Comparison of ENCODE assay signal across 2 cellular contexts in genomic region chr19:7698583-7698982, GRCh38.
TF ChIP-seq lines count a peak whose summit lies in the region.

No MANE protein-coding gene starts in this region.

TF ChIP-seq in SK-N-SH treated with all-trans-retinoic acid at 6 μM for 48 hours, 23 proteins besides CTCF, POLR2A, EP300 and RAD21 (continued from another document):
- TF ChIP-seq TSHZ2 (CRISPR knock-in tag; IDR thresholded peaks at IDR 0.05) (no peak), ISL1 (CRISPR knock-in tag; IDR thresholded peaks at IDR 0.05) (no peak), SNAI2 (CRISPR knock-in tag; IDR thresholded peaks at IDR 0.05) (no peak), ZFP3 (CRISPR knock-in tag; IDR thresholded peaks at IDR 0.05) (no peak), ZNF70 (CRISPR knock-in tag; IDR thresholded peaks at IDR 0.05) (no peak), CSDC2 (CRISPR knock-in tag; IDR thresholded peaks at IDR 0.05) (no peak), ZNF565 (CRISPR knock-in tag; conservative IDR thresholded peaks at IDR 0.05; ENCODE audit: low read depth) (no peak), ESRRG (CRISPR knock-in tag; IDR thresholded peaks at IDR 0.05) (no peak), OSR1 (CRISPR knock-in tag; IDR thresholded peaks at IDR 0.05) (no peak), ZFP30 (CRISPR knock-in tag; IDR thresholded peaks at IDR 0.05) (no peak)
- TF ChIP-seq, protein P1, sequence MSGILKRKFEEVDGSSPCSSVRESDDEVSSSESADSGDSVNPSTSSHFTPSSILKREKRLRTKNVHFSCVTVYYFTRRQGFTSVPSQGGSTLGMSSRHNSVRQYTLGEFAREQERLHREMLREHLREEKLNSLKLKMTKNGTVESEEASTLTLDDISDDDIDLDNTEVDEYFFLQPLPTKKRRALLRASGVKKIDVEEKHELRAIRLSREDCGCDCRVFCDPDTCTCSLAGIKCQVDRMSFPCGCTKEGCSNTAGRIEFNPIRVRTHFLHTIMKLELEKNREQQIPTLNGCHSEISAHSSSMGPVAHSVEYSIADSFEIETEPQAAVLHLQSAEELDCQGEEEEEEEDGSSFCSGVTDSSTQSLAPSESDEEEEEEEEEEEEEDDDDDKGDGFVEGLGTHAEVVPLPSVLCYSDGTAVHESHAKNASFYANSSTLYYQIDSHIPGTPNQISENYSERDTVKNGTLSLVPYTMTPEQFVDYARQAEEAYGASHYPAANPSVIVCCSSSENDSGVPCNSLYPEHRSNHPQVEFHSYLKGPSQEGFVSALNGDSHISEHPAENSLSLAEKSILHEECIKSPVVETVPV (CRISPR knock-in tag; IDR thresholded peaks at IDR 0.05): no peak
- TF ChIP-seq, protein P2, sequence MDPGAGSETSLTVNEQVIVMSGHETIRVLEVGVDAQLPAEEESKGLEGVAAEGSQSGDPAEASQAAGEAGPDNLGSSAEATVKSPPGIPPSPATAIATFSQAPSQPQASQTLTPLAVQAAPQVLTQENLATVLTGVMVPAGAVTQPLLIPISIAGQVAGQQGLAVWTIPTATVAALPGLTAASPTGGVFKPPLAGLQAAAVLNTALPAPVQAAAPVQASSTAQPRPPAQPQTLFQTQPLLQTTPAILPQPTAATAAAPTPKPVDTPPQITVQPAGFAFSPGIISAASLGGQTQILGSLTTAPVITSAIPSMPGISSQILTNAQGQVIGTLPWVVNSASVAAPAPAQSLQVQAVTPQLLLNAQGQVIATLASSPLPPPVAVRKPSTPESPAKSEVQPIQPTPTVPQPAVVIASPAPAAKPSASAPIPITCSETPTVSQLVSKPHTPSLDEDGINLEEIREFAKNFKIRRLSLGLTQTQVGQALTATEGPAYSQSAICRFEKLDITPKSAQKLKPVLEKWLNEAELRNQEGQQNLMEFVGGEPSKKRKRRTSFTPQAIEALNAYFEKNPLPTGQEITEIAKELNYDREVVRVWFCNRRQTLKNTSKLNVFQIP (CRISPR knock-in tag; IDR thresholded peaks at IDR 0.05; ENCODE audit: borderline replicate concordance, low read depth): no peak
- TF ChIP-seq, protein P3, sequence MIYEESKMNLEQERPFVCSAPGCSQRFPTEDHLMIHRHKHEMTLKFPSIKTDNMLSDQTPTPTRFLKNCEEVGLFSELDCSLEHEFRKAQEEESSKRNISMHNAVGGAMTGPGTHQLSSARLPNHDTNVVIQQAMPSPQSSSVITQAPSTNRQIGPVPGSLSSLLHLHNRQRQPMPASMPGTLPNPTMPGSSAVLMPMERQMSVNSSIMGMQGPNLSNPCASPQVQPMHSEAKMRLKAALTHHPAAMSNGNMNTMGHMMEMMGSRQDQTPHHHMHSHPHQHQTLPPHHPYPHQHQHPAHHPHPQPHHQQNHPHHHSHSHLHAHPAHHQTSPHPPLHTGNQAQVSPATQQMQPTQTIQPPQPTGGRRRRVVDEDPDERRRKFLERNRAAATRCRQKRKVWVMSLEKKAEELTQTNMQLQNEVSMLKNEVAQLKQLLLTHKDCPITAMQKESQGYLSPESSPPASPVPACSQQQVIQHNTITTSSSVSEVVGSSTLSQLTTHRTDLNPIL (CRISPR knock-in tag; IDR thresholded peaks at IDR 0.05; ENCODE audit: low read depth): no peak

TF ChIP-seq in SK-N-SH, 30 proteins besides CTCF, POLR2A, EP300 and RAD21 (continued from another document):
- TF ChIP-seq REST (IDR thresholded peaks at IDR 0.05; ENCODE audit: low read depth, low read length) (no peak), ELF1 (IDR thresholded peaks at IDR 0.05) (no peak), RXRA (IDR thresholded peaks at IDR 0.05; ENCODE audit: borderline replicate concordance, low read depth) (no peak), POLR2AphosphoS5 (IDR thresholded peaks at IDR 0.05; ENCODE audit: low read depth, low read length) (no peak)
- TF ChIP-seq, protein P4, sequence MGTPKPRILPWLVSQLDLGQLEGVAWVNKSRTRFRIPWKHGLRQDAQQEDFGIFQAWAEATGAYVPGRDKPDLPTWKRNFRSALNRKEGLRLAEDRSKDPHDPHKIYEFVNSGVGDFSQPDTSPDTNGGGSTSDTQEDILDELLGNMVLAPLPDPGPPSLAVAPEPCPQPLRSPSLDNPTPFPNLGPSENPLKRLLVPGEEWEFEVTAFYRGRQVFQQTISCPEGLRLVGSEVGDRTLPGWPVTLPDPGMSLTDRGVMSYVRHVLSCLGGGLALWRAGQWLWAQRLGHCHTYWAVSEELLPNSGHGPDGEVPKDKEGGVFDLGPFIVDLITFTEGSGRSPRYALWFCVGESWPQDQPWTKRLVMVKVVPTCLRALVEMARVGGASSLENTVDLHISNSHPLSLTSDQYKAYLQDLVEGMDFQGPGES (IDR thresholded peaks at IDR 0.05; ENCODE audit: low read depth, low read length): no peak
